Comparison of ENCODE assay signal across 25 cellular contexts in genomic region chr13:75669706-75670105, GRCh38.
"Had no signal": no experiment of that assay in that cellular context is flagged by ENCODE, and none has a peak within 500 bp of the region (broad histone marks: within the 10 kb centered on the region; RNA-seq: fewer than 3 reads in every experiment).

No MANE protein-coding gene starts in this region.

- H3K27ac Mint-ChIP-seq: activated CD4-positive, alpha-beta memory T cell treated with anti-CD3 and anti-CD28 coated beads for 36 hours; activated CD4-positive, alpha-beta T cell treated with anti-CD3 and anti-CD28 coated beads, Interleukin-2, amount 10 ng/mL, durations not matched to agents 7 days and 5 days; activated naive CD4-positive, alpha-beta T cell treated with anti-CD3 and anti-CD28 coated beads for 36 hours; activated naive CD8-positive, alpha-beta T cell; activated T-helper 17 cell treated with anti-CD3 and anti-CD28 coated beads, Interleukin-2, amount 50 U/mL, for 72 hours had no signal

- H3K36me3 ChIP-seq: brain microvascular endothelial cell, cardiac muscle cell had no signal

- H3K4me1 Mint-ChIP-seq: activated CD4-positive, alpha-beta T cell treated with anti-CD3 and anti-CD28 coated beads, Interleukin-2, amount 10 ng/mL, durations not matched to agents 7 days and 5 days; activated T-helper 17 cell treated with anti-CD3 and anti-CD28 coated beads, Interleukin-2, amount 50 U/mL, for 72 hours had no signal

- H3K9me3 Mint-ChIP-seq: activated CD4-positive, alpha-beta memory T cell treated with anti-CD3 and anti-CD28 coated beads for 36 hours; activated CD4-positive, alpha-beta T cell treated with anti-CD3 and anti-CD28 coated beads, Interleukin-2, amount 10 ng/mL, durations not matched to agents 7 days and 5 days; activated naive CD4-positive, alpha-beta T cell treated with anti-CD3 and anti-CD28 coated beads for 36 hours; activated T-helper 17 cell treated with anti-CD3 and anti-CD28 coated beads, Interleukin-2, amount 50 U/mL, for 72 hours had no signal

- H3K9me3 ChIP-seq: SJSA1 had no signal

- DNase-seq: activated CD4-positive, alpha-beta memory T cell treated with anti-CD3 and anti-CD28 coated beads for 36 hours; activated CD4-positive, alpha-beta T cell treated with anti-CD3 and anti-CD28 coated beads, Interleukin-2, amount 10 ng/mL, durations not matched to agents 7 days and 5 days; activated CD4-positive, CD25-positive, alpha-beta regulatory T cell; activated CD8-positive, alpha-beta memory T cell treated with anti-CD3 and anti-CD28 coated beads for 24 hours; activated gamma-delta T cell; activated naive CD4-positive, alpha-beta T cell treated with anti-CD3 and anti-CD28 coated beads for 36 hours; activated T-cell treated with anti-CD3 and anti-CD28 coated beads for 4 hours; activated T-cell treated with anti-CD3 and anti-CD28 coated beads, Interleukin-2, amount 50 U/mL, for 48 hours; amygdala; Karpas-422; MM.1S; NCI-H1105 treated with DMSO at 0.1 percent for 48 hours; NCI-H1436 treated with DMSO at 0.1 percent for 48 hours; NCI-H187; NCI-H2081; NCI-H510A treated with DMSO at 0.1 percent for 48 hours; SHP77; T-helper 2 cell had no signal

- H3K4me3 ChIP-seq: cardiac muscle cell, K562, SJSA1 had no signal

- H3K27ac ChIP-seq: brain microvascular endothelial cell, cardiac muscle cell, SJSA1, VCaP had no signal

- H3K36me3 Mint-ChIP-seq: activated CD4-positive, alpha-beta memory T cell treated with anti-CD3 and anti-CD28 coated beads for 36 hours had no signal

- H3K27me3 Mint-ChIP-seq: activated CD4-positive, alpha-beta memory T cell treated with anti-CD3 and anti-CD28 coated beads for 36 hours; activated naive CD8-positive, alpha-beta T cell; activated T-helper 17 cell treated with anti-CD3 and anti-CD28 coated beads, Interleukin-2, amount 50 U/mL, for 72 hours had no signal

- H3K4me3 Mint-ChIP-seq: activated CD4-positive, alpha-beta memory T cell treated with anti-CD3 and anti-CD28 coated beads for 36 hours; activated CD4-positive, alpha-beta T cell treated with anti-CD3 and anti-CD28 coated beads, Interleukin-2, amount 10 ng/mL, durations not matched to agents 7 days and 5 days; activated naive CD4-positive, alpha-beta T cell treated with anti-CD3 and anti-CD28 coated beads for 36 hours; activated naive CD8-positive, alpha-beta T cell; activated T-helper 17 cell treated with anti-CD3 and anti-CD28 coated beads, Interleukin-2, amount 50 U/mL, for 72 hours had no signal

- H3K27me3 ChIP-seq: brain microvascular endothelial cell, cardiac muscle cell, SJSA1 had no signal

- ATAC-seq: activated T-helper 17 cell treated with anti-CD3 and anti-CD28 coated beads, Interleukin-2, amount 50 U/mL, for 72 hours; K562 had no signal
